Comparison of ENCODE assay signal across 34 cellular contexts in genomic region chrX:9935436-9935835, GRCh38. TPM values are rescaled to one million over a fixed set of nuclear protein-coding genes. Genes with fewer than 3 reads are reported as not detected.
"Had no signal": no experiment of that assay in that cellular context is flagged by ENCODE, and none has a peak within 500 bp of the region (broad histone marks: within the 10 kb centered on the region; RNA-seq: fewer than 3 reads in every experiment).

No MANE protein-coding gene starts in this region.

- H3K4me3 Mint-ChIP-seq: activated B cell treated with CpG ODN at 0.5 μM for 24 hours; activated CD4-positive, alpha-beta memory T cell treated with anti-CD3 and anti-CD28 coated beads for 36 hours; activated naive CD4-positive, alpha-beta T cell treated with anti-CD3 and anti-CD28 coated beads for 36 hours; activated T-cell treated with anti-CD3 and anti-CD28 coated beads, Interleukin-2, amount 50 U/mL, for 4 hours; activated T-helper 1 cell treated with anti-CD3 and anti-CD28 coated beads, Interleukin-12 subunit alpha, Interleukin-12 subunit beta, Interleukin-2, Interleukin-4 antibody, amounts not matched to agents 30 ng/mL and 10 ng/mL and 1 ng/mL, durations not matched to agents 14 hours and 24 hours and 36 hours; central memory CD8-positive, alpha-beta T cell had no signal

- H3K9ac ChIP-seq: KMS-11 had no signal

- H3K27me3 Mint-ChIP-seq: activated B cell treated with CpG ODN at 0.5 μM for 24 hours; central memory CD8-positive, alpha-beta T cell had no signal

- H3K27me3 ChIP-seq: cardiac muscle cell had no signal

- H3K4me1 ChIP-seq: adrenal gland had no signal

- H3K4me2 ChIP-seq: KMS-11 had no signal

- ATAC-seq: activated naive CD4-positive, alpha-beta T cell treated with anti-CD3 and anti-CD28 coated beads, Interleukin-2, amount 50 U/mL, for 72 hours; activated T-cell treated with anti-CD3 and anti-CD28 coated beads, Interleukin-2, amount 50 U/mL, for 4 hours had no signal

- H3K4me1 Mint-ChIP-seq: central memory CD8-positive, alpha-beta T cell had no signal

- DNase-seq: activated B cell treated with CpG ODN at 0.5 μM for 24 hours; activated CD4-positive, alpha-beta memory T cell treated with anti-CD3 and anti-CD28 coated beads for 36 hours; activated CD4-positive, alpha-beta T cell treated with anti-CD3 and anti-CD28 coated beads for 4 hours; activated CD4-positive, alpha-beta T cell treated with anti-CD3 and anti-CD28 coated beads, Interleukin-2, amount 50 U/mL, for 1 hour; activated CD4-positive, CD25-positive, alpha-beta regulatory T cell treated with anti-CD3 and anti-CD28 coated beads, Interleukin-2, amount 50 U/mL, for 72 hours; activated CD8-positive, alpha-beta memory T cell treated with anti-CD3 and anti-CD28 coated beads, Interleukin-2, amount 50 U/mL, for 4 hours; activated gamma-delta T cell treated with Interleukin-2 at 50 U/mL for 16 hours; activated naive CD4-positive, alpha-beta T cell treated with anti-CD3 and anti-CD28 coated beads for 36 hours; activated T-cell treated with anti-CD3 and anti-CD28 coated beads for 4 hours; activated T-cell treated with anti-CD3 and anti-CD28 coated beads, Interleukin-2, amount 50 U/mL, for 4 hours; adrenal gland; MM.1S; MV-4-11; NCI-H1092; NCI-H1436 treated with DMSO at 0.1 percent for 48 hours; NCI-H1694 treated with DMSO at 0.1 percent for 48 hours; NCI-H2029; NCI-H510A; NCI-H526; NCI-H748 treated with DMSO at 0.1 percent for 48 hours; NK-92 treated with Interleukin-12 subunit alpha and Interleukin-12 subunit beta, amount 100 ng/mL, for 24 hours; Right ventricle myocardium superior; SW 1271; T-helper 1 cell; T-helper 2 cell; T-helper 9 cell had no signal

- H3K9me3 ChIP-seq: adrenal gland had no signal

- H3K9me3 Mint-ChIP-seq: activated B cell treated with CpG ODN at 0.5 μM for 24 hours; activated CD4-positive, alpha-beta memory T cell treated with anti-CD3 and anti-CD28 coated beads for 36 hours; activated naive CD4-positive, alpha-beta T cell treated with anti-CD3 and anti-CD28 coated beads for 36 hours; activated naive CD4-positive, alpha-beta T cell treated with anti-CD3 and anti-CD28 coated beads, Interleukin-2, amount 50 U/mL, for 72 hours; activated T-cell treated with anti-CD3 and anti-CD28 coated beads, Interleukin-2, amount 50 U/mL, for 4 hours; activated T-helper 1 cell treated with anti-CD3 and anti-CD28 coated beads, Interleukin-12 subunit alpha, Interleukin-12 subunit beta, Interleukin-2, Interleukin-4 antibody, amounts not matched to agents 30 ng/mL and 10 ng/mL and 1 ng/mL, durations not matched to agents 14 hours and 24 hours and 36 hours; central memory CD8-positive, alpha-beta T cell had no signal

- H3K36me3 ChIP-seq: adrenal gland had no signal

- H3K4me3 ChIP-seq: adrenal gland, cardiac muscle cell had no signal

- H3K27ac Mint-ChIP-seq: activated B cell treated with CpG ODN at 0.5 μM for 24 hours; activated CD4-positive, alpha-beta memory T cell treated with anti-CD3 and anti-CD28 coated beads for 36 hours; activated naive CD4-positive, alpha-beta T cell treated with anti-CD3 and anti-CD28 coated beads for 36 hours; activated naive CD4-positive, alpha-beta T cell treated with anti-CD3 and anti-CD28 coated beads, Interleukin-2, amount 50 U/mL, for 72 hours; activated T-helper 1 cell treated with anti-CD3 and anti-CD28 coated beads, Interleukin-12 subunit alpha, Interleukin-12 subunit beta, Interleukin-2, Interleukin-4 antibody, amounts not matched to agents 30 ng/mL and 10 ng/mL and 1 ng/mL, durations not matched to agents 14 hours and 24 hours and 36 hours had no signal

- H3K27ac ChIP-seq: adrenal gland, cardiac muscle cell, KMS-11, VCaP had no signal

- H3K36me3 Mint-ChIP-seq: activated CD4-positive, alpha-beta memory T cell treated with anti-CD3 and anti-CD28 coated beads for 36 hours; activated naive CD4-positive, alpha-beta T cell treated with anti-CD3 and anti-CD28 coated beads, Interleukin-2, amount 50 U/mL, for 72 hours had no signal

RNA-seq across cellular contexts. Expression of gene CLDN34, which starts 31.7 kb away (rescaled TPM):
- total RNA-seq: activated B cell treated with CpG ODN at 0.5 μM for 24 hours; activated CD4-positive, alpha-beta memory T cell treated with anti-CD3 and anti-CD28 coated beads for 36 hours; activated naive CD4-positive, alpha-beta T cell treated with anti-CD3 and anti-CD28 coated beads for 36 hours; activated naive CD4-positive, alpha-beta T cell treated with anti-CD3 and anti-CD28 coated beads, Interleukin-2, amount 50 U/mL, for 72 hours; activated T-cell treated with anti-CD3 and anti-CD28 coated beads, Interleukin-2, amount 50 U/mL, for 4 hours; activated T-helper 1 cell treated with anti-CD3 and anti-CD28 coated beads, Interleukin-12 subunit alpha, Interleukin-12 subunit beta, Interleukin-2, Interleukin-4 antibody, amounts not matched to agents 30 ng/mL and 10 ng/mL and 1 ng/mL, durations not matched to agents 14 hours and 24 hours and 36 hours; cardiac muscle cell; LHCN-M2; OCI-LY7; Right ventricle myocardium superior had no signal
- polyA plus RNA-seq: cardiac muscle cell had no signal
